Comparison of ENCODE assay signal across 9 cellular contexts in genomic region chr1:153032677-153033308, GRCh38. TPM values are rescaled to one million over a fixed set of nuclear protein-coding genes. Genes with fewer than 3 reads are reported as not detected.
DNase-seq lines count a peak whose midpoint lies in the region; ATAC-seq and TF ChIP-seq lines count a peak whose summit lies in the region.
"Had no signal": no experiment of that assay in that cellular context is flagged by ENCODE, and none has a peak within 500 bp of the region (broad histone marks: within the 10 kb centered on the region; RNA-seq: fewer than 3 reads in every experiment).

No MANE protein-coding gene starts in this region.

- peaks cover 11% of the 10 kb centered on the region; the same call in 1 of the 2 replicates for H3F3A ChIP-seq in PC-9 (ENCODE audit: insufficient read depth, low read depth)

- H3K27ac ChIP-seq in PC-9 (peak overlapping the region; percentile 48; the same call in 1 of the 2 replicates), testis (no peak overlapping the region)
- H3K27ac ChIP-seq: ovary had no signal

- 48 to 53% methylated on average over 3 of the region's 3 CpGs for WGBS in testis, 2 donors

- H3K27me3 ChIP-seq in PC-9 (ENCODE audit: insufficient read depth, low read depth) (no peaks in the 10 kb centered on the region), testis (no peaks in the 10 kb centered on the region)
- H3K27me3 ChIP-seq: ovary had no signal

- POLR2A ChIA-PET in activated CD4-positive, alpha-beta T cell treated with anti-CD3 and anti-CD28 coated beads for 36 hours (lab: Charles Lee), result no interaction called here
- POLR2A ChIA-PET in activated CD4-positive, alpha-beta T cell treated with anti-CD3 and anti-CD28 coated beads, Interleukin-2, amount 10 ng/mL, durations not matched to agents 7 days and 5 days (lab: Charles Lee), result no interaction called here
- POLR2A ChIA-PET in PC-9 (lab: Charles Lee; ENCODE audit: unreplicated experiment), result no interaction called here

- H3K79me2 ChIP-seq in PC-9 (ENCODE audit: low read depth), result no peaks in the 10 kb centered on the region

- H3K4me1 ChIP-seq in PC-9 (replicated peaks; ENCODE audit: insufficient read depth), result peaks cover 37% of the 10 kb centered on the region
- no peaks in the 10 kb centered on the region for H3K4me1 ChIP-seq in testis

- H3K4me2 ChIP-seq in PC-9, result peak overlapping the region; percentile 65

- H3K4me3 Mint-ChIP-seq in activated CD4-positive, alpha-beta T cell treated with anti-CD3 and anti-CD28 coated beads for 36 hours, result no peak overlapping the region
- H3K4me3 Mint-ChIP-seq in activated CD4-positive, alpha-beta T cell treated with anti-CD3 and anti-CD28 coated beads, Interleukin-2, amount 10 ng/mL, durations not matched to agents 7 days and 5 days, result no peak overlapping the region

- H3K36me3 ChIP-seq in PC-9 (ENCODE audit: low read depth) (no peaks in the 10 kb centered on the region), testis (ENCODE audit: low read depth, missing control alignments) (no peaks in the 10 kb centered on the region)
- H3K36me3 ChIP-seq: ovary had no signal

- CTCF ChIA-PET in activated CD4-positive, alpha-beta T cell treated with anti-CD3 and anti-CD28 coated beads for 36 hours (lab: Charles Lee), result no interaction called here
- CTCF ChIA-PET in activated CD4-positive, alpha-beta T cell treated with anti-CD3 and anti-CD28 coated beads, Interleukin-2, amount 10 ng/mL, durations not matched to agents 7 days and 5 days (lab: Charles Lee), result no interaction called here
- CTCF ChIA-PET in PC-9 (lab: Charles Lee), result interaction anchor here (0.8 to 1.3 kb wide), 4 partner anchors 59 to 162 kb away, joined by 4 to 6 read pairs (median 4); no protein-coding TSS in a partner anchor

- BruUV-seq in PC-9 (replicated peaks; lab: Mats Ljungman, UMichigan), result no TSS peak

- peaks cover 2% of the 10 kb centered on the region for H3K4me1 Mint-ChIP-seq in activated CD4-positive, alpha-beta T cell treated with anti-CD3 and anti-CD28 coated beads for 36 hours
- no peaks in the 10 kb centered on the region for H3K4me1 Mint-ChIP-seq in activated CD4-positive, alpha-beta T cell treated with anti-CD3 and anti-CD28 coated beads, Interleukin-2, amount 10 ng/mL, durations not matched to agents 7 days and 5 days

- H3K27me3 Mint-ChIP-seq in activated CD4-positive, alpha-beta T cell treated with anti-CD3 and anti-CD28 coated beads for 36 hours, result peaks cover 21% of the 10 kb centered on the region
- H3K27me3 Mint-ChIP-seq in activated CD4-positive, alpha-beta T cell treated with anti-CD3 and anti-CD28 coated beads, Interleukin-2, amount 10 ng/mL, durations not matched to agents 7 days and 5 days, result peaks cover 5% of the 10 kb centered on the region

- no peak overlapping the region for H3K4me3 ChIP-seq in PC-9
- no peak overlapping the region for H3K4me3 ChIP-seq in fibroblast of villous mesenchyme (ENCODE audit: low read depth, low read length)
- no peak overlapping the region for H3K4me3 ChIP-seq in testis
- H3K4me3 ChIP-seq: ovary had no signal

- no peaks in the 10 kb centered on the region for H3K9me3 Mint-ChIP-seq in activated CD4-positive, alpha-beta T cell treated with anti-CD3 and anti-CD28 coated beads for 36 hours (ENCODE audit: low read depth)
- H3K9me3 Mint-ChIP-seq in activated CD4-positive, alpha-beta T cell treated with anti-CD3 and anti-CD28 coated beads, Interleukin-2, amount 10 ng/mL, durations not matched to agents 7 days and 5 days, result no peaks in the 10 kb centered on the region

- no peaks in the 10 kb centered on the region for H4K20me1 ChIP-seq in PC-9 (ENCODE audit: insufficient read depth)

- H3K9me3 ChIP-seq in PC-9 (ENCODE audit: insufficient read depth, low read depth) (no peaks in the 10 kb centered on the region), testis (no peaks in the 10 kb centered on the region)
- H3K9me3 ChIP-seq: ovary had no signal

- no peak overlapping the region for H3K27ac Mint-ChIP-seq in activated CD4-positive, alpha-beta T cell treated with anti-CD3 and anti-CD28 coated beads for 36 hours
- H3K27ac Mint-ChIP-seq in activated CD4-positive, alpha-beta T cell treated with anti-CD3 and anti-CD28 coated beads, Interleukin-2, amount 10 ng/mL, durations not matched to agents 7 days and 5 days, result no peak overlapping the region

- H2AFZ ChIP-seq in PC-9, result no peak overlapping the region

- peak; percentile 33 for DNase-seq in activated CD4-positive, alpha-beta T cell treated with anti-CD3 and anti-CD28 coated beads for 36 hours
- DNase-seq in activated CD4-positive, alpha-beta T cell treated with anti-CD3 and anti-CD28 coated beads, Interleukin-2, amount 10 ng/mL, durations not matched to agents 7 days and 5 days, result no peak
- peak; percentile 71 to 96 for DNase-seq in PC-9
- DNase-seq in fibroblast of villous mesenchyme (ENCODE audit: low read depth), result peak; percentile 1
- peak; percentile 28 for DNase-seq in testis
- DNase-seq in NCI-H526 treated with DMSO at 0.1 percent for 48 hours (lab: John Stamatoyannopoulos, UW), result no peak
- no peak for DNase-seq in activated effector memory CD4-positive, alpha-beta T cell treated with anti-CD3 and anti-CD28 coated beads, Interleukin-2, amount 50 U/mL, for 16 hours
- DNase-seq: ovary had no signal

- no peaks in the 10 kb centered on the region for H3K9me2 ChIP-seq in PC-9 (ENCODE audit: insufficient read depth)

- intact Hi-C loops in activated CD4-positive, alpha-beta T cell treated with anti-CD3 and anti-CD28 coated beads for 36 hours (cut with DNase I, micrococcal nuclease), result loop anchor here in 1 of 2 experiments (10.0 kb wide), 1 partner anchor 158 kb away; the partner anchor contains the start of gene SMCP
- intact Hi-C loops in PC-9 (cut with micrococcal nuclease; ENCODE audit: unreplicated experiment), result loop anchor here (1.0 to 5.0 kb wide), 4 partner anchors 80 to 161 kb away; no protein-coding TSS in a partner anchor
- intact Hi-C loops in testis (cut with DNase I; ENCODE audit: low total_unique reads), result no loop called here

- ATAC-seq in activated CD4-positive, alpha-beta T cell treated with anti-CD3 and anti-CD28 coated beads for 36 hours, result peak; percentile 88
- ATAC-seq in GM21528 (IDR thresholded peaks at IDR 0.05; ENCODE audit: low FRiP score, unreplicated experiment), result no peak

- TF ChIP-seq POLR2A in testis (IDR thresholded peaks at IDR 0.05), result no peak

- TF ChIP-seq CTCF in PC-9 (conservative IDR thresholded peaks at IDR 0.05), result peak; percentile 64
- no peak for TF ChIP-seq CTCF in fibroblast of villous mesenchyme (IDR thresholded peaks at IDR 0.05; ENCODE audit: insufficient read depth, low read depth, low read length)
- no peak for TF ChIP-seq CTCF in testis (IDR thresholded peaks at IDR 0.05)

- H3K36me3 Mint-ChIP-seq in activated CD4-positive, alpha-beta T cell treated with anti-CD3 and anti-CD28 coated beads for 36 hours (ENCODE audit: low read depth), result no peaks in the 10 kb centered on the region
- no peaks in the 10 kb centered on the region for H3K36me3 Mint-ChIP-seq in activated CD4-positive, alpha-beta T cell treated with anti-CD3 and anti-CD28 coated beads, Interleukin-2, amount 10 ng/mL, durations not matched to agents 7 days and 5 days (ENCODE audit: low read depth)

RNA-seq across cellular contexts. Expression of gene SPRR1B, which starts 1.8 kb away (rescaled TPM):
- not detected for total RNA-seq in activated CD4-positive, alpha-beta T cell treated with anti-CD3 and anti-CD28 coated beads for 36 hours
- not detected for total RNA-seq in activated CD4-positive, alpha-beta T cell treated with anti-CD3 and anti-CD28 coated beads, Interleukin-2, amount 10 ng/mL, durations not matched to agents 7 days and 5 days
- total RNA-seq in PC-9 (2021) (not detected in 2 replicates), fibroblast of villous mesenchyme (not detected in 2 replicates), testis (not detected)
- polyA plus RNA-seq in testis (ENCODE audit: insufficient read depth, low read depth, low replicate concordance), result not detected
- total RNA-seq: ovary had no signal
- polyA plus RNA-seq: ovary had no signal

RNA-seq across cellular contexts. Expression of gene SPRR2D, which starts 8.1 kb away (rescaled TPM):
- total RNA-seq in activated CD4-positive, alpha-beta T cell treated with anti-CD3 and anti-CD28 coated beads for 36 hours, result not detected
- not detected for total RNA-seq in activated CD4-positive, alpha-beta T cell treated with anti-CD3 and anti-CD28 coated beads, Interleukin-2, amount 10 ng/mL, durations not matched to agents 7 days and 5 days
- total RNA-seq in PC-9 (2021) (not detected in 2 replicates), fibroblast of villous mesenchyme (not detected in 2 replicates), testis (under 1 TPM in 1 of 2 donors, not detected in 1; 0.56 TPM)
- 0.74 TPM for polyA plus RNA-seq in testis (ENCODE audit: insufficient read depth, low read depth, low replicate concordance)

RNA-seq across cellular contexts. Expression of gene SPRR2A, which starts 24.5 kb away (rescaled TPM):
- total RNA-seq in activated CD4-positive, alpha-beta T cell treated with anti-CD3 and anti-CD28 coated beads for 36 hours, result not detected
- not detected for total RNA-seq in activated CD4-positive, alpha-beta T cell treated with anti-CD3 and anti-CD28 coated beads, Interleukin-2, amount 10 ng/mL, durations not matched to agents 7 days and 5 days
- not detected in 2 replicates for total RNA-seq in PC-9 (2021)
- not detected in 2 replicates for total RNA-seq in fibroblast of villous mesenchyme
- not detected for total RNA-seq in testis
- polyA plus RNA-seq in testis (ENCODE audit: insufficient read depth, low read depth, low replicate concordance), result not detected

RNA-seq across cellular contexts. Expression of gene SPRR3, which starts 31.2 kb away (rescaled TPM):
- not detected for total RNA-seq in activated CD4-positive, alpha-beta T cell treated with anti-CD3 and anti-CD28 coated beads for 36 hours
- total RNA-seq in activated CD4-positive, alpha-beta T cell treated with anti-CD3 and anti-CD28 coated beads, Interleukin-2, amount 10 ng/mL, durations not matched to agents 7 days and 5 days, result not detected
- 0.57 TPM in 1 of 2 replicates, not detected in the other for total RNA-seq in PC-9 (2021)
- total RNA-seq in fibroblast of villous mesenchyme, result not detected in 2 replicates
- not detected for total RNA-seq in testis
- polyA plus RNA-seq in testis (ENCODE audit: insufficient read depth, low read depth, low replicate concordance), result not detected
- polyA plus RNA-seq: ovary had no signal

RNA-seq across cellular contexts. Expression of gene SPRR2B, which starts 38.6 kb away (rescaled TPM):
- not detected for total RNA-seq in activated CD4-positive, alpha-beta T cell treated with anti-CD3 and anti-CD28 coated beads for 36 hours
- total RNA-seq in activated CD4-positive, alpha-beta T cell treated with anti-CD3 and anti-CD28 coated beads, Interleukin-2, amount 10 ng/mL, durations not matched to agents 7 days and 5 days, result not detected
- total RNA-seq in PC-9 (2021) (not detected in 2 replicates), fibroblast of villous mesenchyme (not detected in 2 replicates), testis (under 1 TPM in 1 of 2 donors, not detected in 1; 0.62 TPM)
- 12.4 TPM for polyA plus RNA-seq in testis (ENCODE audit: insufficient read depth, low read depth, low replicate concordance)

Comparison
In these comparisons a context has a peak if more than half of its experiments do, and no peak if none do; other contexts are left out.
1. DNase-seq: peak in activated CD4-positive, alpha-beta T cell treated with anti-CD3 and anti-CD28 coated beads for 36 hours (single experiment), PC-9 (2 of 2), fibroblast of villous mesenchyme (single experiment) and testis (single experiment); none in activated CD4-positive, alpha-beta T cell treated with anti-CD3 and anti-CD28 coated beads, Interleukin-2, amount 10 ng/mL, durations not matched to agents 7 days and 5 days (single experiment), NCI-H526 treated with DMSO at 0.1 percent for 48 hours (single experiment) and activated effector memory CD4-positive, alpha-beta T cell treated with anti-CD3 and anti-CD28 coated beads, Interleukin-2, amount 50 U/mL, for 16 hours (single experiment).